Comparison of ENCODE assay signal across 29 cellular contexts in the genomic region with DNA sequence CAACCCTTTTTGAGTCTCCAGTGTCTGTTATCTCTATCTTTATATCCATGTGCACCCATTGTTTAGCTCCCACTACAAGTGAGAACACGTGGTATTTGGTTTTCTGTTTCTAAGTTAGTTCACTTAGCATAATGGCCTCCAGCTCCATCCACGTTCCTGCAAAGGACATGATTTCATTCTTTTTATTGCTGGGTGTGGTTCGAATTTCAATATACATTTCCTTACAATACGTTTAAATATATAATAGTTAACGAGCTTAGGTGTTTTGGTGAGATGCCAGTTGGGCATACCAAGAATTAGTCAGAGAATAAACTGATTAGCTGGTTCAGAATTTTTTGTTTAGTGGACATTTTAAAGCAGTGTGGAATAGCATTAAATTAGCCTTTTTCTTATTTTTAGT.
"Had no signal": no experiment of that assay in that cellular context is flagged by ENCODE, and none has a peak within 500 bp of the region (broad histone marks: within the 10 kb centered on the region; RNA-seq: fewer than 3 reads in every experiment).

No MANE protein-coding gene starts in this region.

- H3K4me1 ChIP-seq: ascending aorta, breast epithelium, esophagus squamous epithelium, gastroesophageal sphincter had no signal

- H3K4me3 ChIP-seq: ascending aorta, breast epithelium, cardiac muscle cell, coronary artery, dorsolateral prefrontal cortex, esophagus squamous epithelium, gastroesophageal sphincter had no signal

- H3K36me3 ChIP-seq: ascending aorta, breast epithelium, cardiac muscle cell, esophagus squamous epithelium, gastroesophageal sphincter had no signal

- ATAC-seq: activated CD4-positive, alpha-beta T cell treated with anti-CD3 and anti-CD28 coated beads for 36 hours; activated naive CD4-positive, alpha-beta T cell treated with anti-CD3 and anti-CD28 coated beads, Interleukin-2, amount 50 U/mL, for 72 hours; activated T-cell treated with anti-CD3 and anti-CD28 coated beads, Interleukin-2, amount 50 U/mL, for 72 hours; gastroesophageal sphincter; T-helper 17 cell had no signal

- H3K27ac ChIP-seq: ascending aorta, breast epithelium, cardiac muscle cell, coronary artery, dorsolateral prefrontal cortex, esophagus squamous epithelium, gastroesophageal sphincter had no signal

- H3K9me3 ChIP-seq: esophagus squamous epithelium, gastroesophageal sphincter had no signal

- H3K27me3 ChIP-seq: ascending aorta, breast epithelium, cardiac muscle cell, esophagus squamous epithelium, gastroesophageal sphincter had no signal

- DNase-seq: activated CD4-positive, alpha-beta memory T cell treated with anti-CD3 and anti-CD28 coated beads for 36 hours; activated CD4-positive, alpha-beta T cell treated with anti-CD3 and anti-CD28 coated beads for 36 hours; activated CD4-positive, alpha-beta T cell treated with anti-CD3 and anti-CD28 coated beads, Interleukin-2, amount 10 ng/mL, durations not matched to agents 24 days and 14 days; activated CD4-positive, CD25-positive, alpha-beta regulatory T cell; activated CD4-positive, CD25-positive, alpha-beta regulatory T cell treated with anti-CD3 and anti-CD28 coated beads, Interleukin-2, amount 50 U/mL, for 72 hours; activated CD8-positive, alpha-beta memory T cell treated with anti-CD3 and anti-CD28 coated beads, Interleukin-2, amount 50 U/mL, for 48 hours; activated gamma-delta T cell; activated naive CD4-positive, alpha-beta T cell; activated naive CD4-positive, alpha-beta T cell treated with anti-CD3 and anti-CD28 coated beads, Interleukin-2, amount 10 ng/mL, durations not matched to agents 7 days and 5 days; activated naive CD8-positive, alpha-beta T cell treated with anti-CD3 and anti-CD28 coated beads, Interleukin-2, amount 10 ng/mL, durations not matched to agents 7 days and 5 days; activated T-cell treated with anti-CD3 and anti-CD28 coated beads for 4 hours; activated T-cell treated with anti-CD3 and anti-CD28 coated beads, Interleukin-2, amount 50 U/mL, for 24 hours; activated T-cell treated with anti-CD3 and anti-CD28 coated beads, Interleukin-2, amount 50 U/mL, for 72 hours; central memory CD4-positive, alpha-beta T cell; cerebellar nuclear complex; dorsolateral prefrontal cortex; effector memory CD4-positive, alpha-beta T cell; endodermal cell; esophagus squamous epithelium; foreskin melanocyte; T-helper 1 cell; T-helper 17 cell; T1000 had no signal
